In the genomic region with DNA sequence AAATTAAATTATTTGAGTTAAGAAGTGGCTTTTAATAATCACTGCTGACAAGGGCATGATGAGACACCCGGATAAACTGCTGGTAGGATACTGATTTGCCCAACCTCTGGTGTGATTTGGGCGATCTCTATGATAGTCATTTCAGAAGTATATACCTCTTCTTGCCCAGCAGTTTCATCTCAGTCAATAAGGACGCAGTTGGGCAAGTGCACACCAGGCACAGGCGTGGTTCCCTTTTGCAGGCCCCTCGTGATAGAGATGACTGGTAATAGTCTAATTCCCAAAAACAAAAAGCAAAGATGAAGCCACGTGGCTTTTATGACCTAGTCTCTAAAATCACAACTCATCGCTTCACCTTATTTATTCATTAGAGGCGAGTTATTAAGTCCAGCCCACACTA, we compare ENCODE assay signal across 28 cellular contexts.
"Had no signal": no experiment of that assay in that cellular context is flagged by ENCODE, and none has a peak within 500 bp of the region (broad histone marks: within the 10 kb centered on the region; RNA-seq: fewer than 3 reads in every experiment).

No MANE protein-coding gene starts in this region.

- H3K4me1 Mint-ChIP-seq: activated CD4-positive, alpha-beta T cell treated with anti-CD3 and anti-CD28 coated beads, Interleukin-2, amount 10 ng/mL, durations not matched to agents 24 days and 14 days had no signal

- FAIRE-seq: TTC549 had no signal

- H3K36me3 Mint-ChIP-seq: activated naive CD8-positive, alpha-beta T cell treated with anti-CD3 and anti-CD28 coated beads, Interleukin-2, amount 10 ng/mL, durations not matched to agents 7 days and 5 days; brain; natural killer cell had no signal

- DNase-seq: activated CD4-positive, alpha-beta memory T cell treated with anti-CD3 and anti-CD28 coated beads, Interleukin-2, amount 10 ng/mL, durations not matched to agents 7 days and 5 days; activated CD4-positive, alpha-beta T cell treated with anti-CD3 and anti-CD28 coated beads, Interleukin-2, amount 10 ng/mL, durations not matched to agents 24 days and 14 days; activated effector memory CD4-positive, alpha-beta T cell treated with anti-CD3 and anti-CD28 coated beads, Interleukin-2, amount 50 U/mL, for 16 hours; activated naive CD4-positive, alpha-beta T cell treated with anti-CD3 and anti-CD28 coated beads, Interleukin-2, amount 10 ng/mL, durations not matched to agents 7 days and 5 days; activated naive CD8-positive, alpha-beta T cell treated with anti-CD3 and anti-CD28 coated beads, Interleukin-2, amount 10 ng/mL, durations not matched to agents 7 days and 5 days; effector memory CD8-positive, alpha-beta T cell; erythroblast; islet precursor cell; left cardiac atrium; mesenchymal stem cell; natural killer cell; stimulated activated CD4-positive, alpha-beta T cell treated with anti-CD3 and anti-CD28 coated beads, Interleukin-1b, Interleukin-23, amount 100 ng/mL, for 48 hours; stimulated activated CD4-positive, alpha-beta T cell treated with anti-CD3 and anti-CD28 coated beads, Interleukin-4, amount 100 ng/mL, for 4 hours; stimulated activated CD8-positive, alpha-beta memory T cell treated with anti-CD3 and anti-CD28 coated beads, Interleukin-4, amount 100 ng/mL, for 48 hours; stimulated activated naive CD4-positive, alpha-beta T cell; T-helper 9 cell had no signal

- H3K4me3 Mint-ChIP-seq: activated CD4-positive, alpha-beta memory T cell treated with anti-CD3 and anti-CD28 coated beads, Interleukin-2, amount 10 ng/mL, durations not matched to agents 7 days and 5 days; activated CD4-positive, alpha-beta T cell treated with anti-CD3 and anti-CD28 coated beads, Interleukin-2, amount 10 ng/mL, durations not matched to agents 24 days and 14 days; activated naive CD4-positive, alpha-beta T cell treated with anti-CD3 and anti-CD28 coated beads, Interleukin-2, amount 10 ng/mL, durations not matched to agents 7 days and 5 days; activated naive CD8-positive, alpha-beta T cell treated with anti-CD3 and anti-CD28 coated beads, Interleukin-2, amount 10 ng/mL, durations not matched to agents 7 days and 5 days; brain; effector memory CD8-positive, alpha-beta T cell; natural killer cell had no signal

- H3K27me3 ChIP-seq: ascending aorta, cardiac muscle cell, gastroesophageal sphincter, hepatocyte, right atrium auricular region, tibial nerve had no signal

- H3K27ac ChIP-seq: ascending aorta, cardiac muscle cell, coronary artery, gastroesophageal sphincter, hepatocyte, VCaP had no signal

- H3K4me1 ChIP-seq: ascending aorta had no signal

- H3K4me2 ChIP-seq: hepatocyte, smooth muscle cell had no signal

- H3K27ac Mint-ChIP-seq: activated CD4-positive, alpha-beta memory T cell treated with anti-CD3 and anti-CD28 coated beads, Interleukin-2, amount 10 ng/mL, durations not matched to agents 7 days and 5 days; activated CD4-positive, alpha-beta T cell treated with anti-CD3 and anti-CD28 coated beads, Interleukin-2, amount 10 ng/mL, durations not matched to agents 24 days and 14 days; activated naive CD4-positive, alpha-beta T cell treated with anti-CD3 and anti-CD28 coated beads, Interleukin-2, amount 10 ng/mL, durations not matched to agents 7 days and 5 days; activated naive CD8-positive, alpha-beta T cell treated with anti-CD3 and anti-CD28 coated beads, Interleukin-2, amount 10 ng/mL, durations not matched to agents 7 days and 5 days; effector memory CD8-positive, alpha-beta T cell; natural killer cell had no signal

- H2AFZ ChIP-seq: hepatocyte had no signal

- H3K36me3 ChIP-seq: ascending aorta, cardiac muscle cell, gastroesophageal sphincter, right atrium auricular region, tibial nerve had no signal

- H3K27me3 Mint-ChIP-seq: activated CD4-positive, alpha-beta memory T cell treated with anti-CD3 and anti-CD28 coated beads, Interleukin-2, amount 10 ng/mL, durations not matched to agents 7 days and 5 days; activated CD4-positive, alpha-beta T cell treated with anti-CD3 and anti-CD28 coated beads, Interleukin-2, amount 10 ng/mL, durations not matched to agents 24 days and 14 days; activated naive CD4-positive, alpha-beta T cell treated with anti-CD3 and anti-CD28 coated beads, Interleukin-2, amount 10 ng/mL, durations not matched to agents 7 days and 5 days; activated naive CD8-positive, alpha-beta T cell treated with anti-CD3 and anti-CD28 coated beads, Interleukin-2, amount 10 ng/mL, durations not matched to agents 7 days and 5 days; brain; effector memory CD8-positive, alpha-beta T cell had no signal

- H3K9me3 ChIP-seq: ascending aorta, gastroesophageal sphincter, right atrium auricular region, tibial nerve had no signal

- H3K79me2 ChIP-seq: hepatocyte had no signal

- H3K9me3 Mint-ChIP-seq: activated CD4-positive, alpha-beta memory T cell treated with anti-CD3 and anti-CD28 coated beads, Interleukin-2, amount 10 ng/mL, durations not matched to agents 7 days and 5 days; activated CD4-positive, alpha-beta T cell treated with anti-CD3 and anti-CD28 coated beads, Interleukin-2, amount 10 ng/mL, durations not matched to agents 24 days and 14 days; activated naive CD4-positive, alpha-beta T cell treated with anti-CD3 and anti-CD28 coated beads, Interleukin-2, amount 10 ng/mL, durations not matched to agents 7 days and 5 days; activated naive CD8-positive, alpha-beta T cell treated with anti-CD3 and anti-CD28 coated beads, Interleukin-2, amount 10 ng/mL, durations not matched to agents 7 days and 5 days; brain; effector memory CD8-positive, alpha-beta T cell; natural killer cell had no signal

- H3K4me3 ChIP-seq: ascending aorta, cardiac muscle cell, coronary artery, gastroesophageal sphincter, hepatocyte, right atrium auricular region, smooth muscle cell, tibial nerve had no signal

- ATAC-seq: activated CD4-positive, CD25-positive, alpha-beta regulatory T cell treated with anti-CD3 and anti-CD28 coated beads, Interleukin-2, amount 50 U/mL, for 24 hours; effector memory CD8-positive, alpha-beta T cell; gastroesophageal sphincter; natural killer cell had no signal
